In the genomic region with DNA sequence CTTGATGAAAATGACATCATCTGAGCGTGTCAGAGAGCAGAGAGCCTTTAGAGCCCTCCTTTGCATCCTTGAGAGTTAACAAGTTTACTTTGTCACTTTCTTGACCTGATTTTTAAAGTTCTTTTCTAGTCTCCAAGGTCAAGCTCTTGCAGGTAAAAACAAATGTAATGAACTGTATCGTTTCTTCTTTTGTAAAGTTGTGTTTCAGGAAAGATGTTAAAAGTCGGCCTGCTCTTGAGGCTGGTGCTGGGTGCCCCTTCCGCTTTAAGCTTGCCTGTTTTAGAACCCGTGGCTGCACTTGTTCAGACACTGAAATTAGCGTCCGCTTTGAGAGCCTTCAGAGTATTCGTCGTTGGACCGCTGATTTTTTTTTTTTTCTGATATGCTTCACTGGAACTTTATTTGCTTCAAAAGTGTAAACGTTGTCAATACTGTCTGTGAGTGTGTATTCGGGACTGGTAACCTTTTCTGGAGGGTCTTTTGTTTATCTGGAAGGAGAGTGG, we compare ENCODE assay signal across 8 cellular contexts. TPM values are rescaled to one million over a fixed set of nuclear protein-coding genes. Genes with fewer than 3 reads are reported as not detected.
DNase-seq lines count a peak whose midpoint lies in the region; ATAC-seq, FAIRE-seq and TF ChIP-seq lines count a peak whose summit lies in the region.

No MANE protein-coding gene starts in this region.

- H3K27ac Mint-ChIP-seq in CD4-positive, alpha-beta T cell, result peak overlapping the region; percentile 86
- peak overlapping the region; percentile 99 for H3K27ac Mint-ChIP-seq in glutamatergic neuron (ENCODE audit: unreplicated experiment)

- peaks cover 50% of the 10 kb centered on the region for H3K4me1 Mint-ChIP-seq in CD4-positive, alpha-beta T cell (ENCODE audit: low read depth)
- peaks cover 40% of the 10 kb centered on the region for H3K4me1 Mint-ChIP-seq in glutamatergic neuron (ENCODE audit: low read depth, unreplicated experiment)

- H3K4me3 ChIP-seq in HEK293 (ENCODE audit: low read depth, low read length) (peak overlapping the region; percentile 89), prostate gland (peak overlapping the region; percentile 91 to 98)

- no peak for TF ChIP-seq POLR2A in prostate gland (IDR thresholded peaks at IDR 0.05)

- no peak for TF ChIP-seq CTCF in CD4-positive, alpha-beta T cell (IDR thresholded peaks at IDR 0.05)
- TF ChIP-seq CTCF in HEK293 (tag by site-specific recombination; IDR thresholded peaks at IDR 0.05) (no peak), glutamatergic neuron (IDR thresholded peaks at IDR 0.05; ENCODE audit: partially characterized antibody, unreplicated experiment) (no peak), prostate gland (IDR thresholded peaks at IDR 0.05) (no peak)

- no peaks in the 10 kb centered on the region for H3K36me3 ChIP-seq in HEK293 (ENCODE audit: control insufficient read depth in 2 of 2, insufficient read depth in 1 of 2, low read length in 2 of 2)
- no peaks in the 10 kb centered on the region for H3K36me3 ChIP-seq in prostate gland

- POLR2A ChIA-PET in CD4-positive, alpha-beta T cell (lab: Charles Lee), result interaction anchor here (0.6 to 1.2 kb wide), 6 partner anchors 10 to 338 kb away, joined by 3 to 7 read pairs (median 4); a partner anchor contains a TSS
- POLR2A ChIA-PET in HEK293 (lab: Yijun Ruan, JAX), result interaction anchor here (0.6 to 1.2 kb wide), 3 partner anchors 36 to 85 kb away, joined by 3 to 4 read pairs (median 3); no protein-coding TSS in a partner anchor

- no peaks in the 10 kb centered on the region for H3K9me3 Mint-ChIP-seq in CD4-positive, alpha-beta T cell
- peaks cover 30% of the 10 kb centered on the region for H3K9me3 Mint-ChIP-seq in glutamatergic neuron (ENCODE audit: unreplicated experiment)

- H3K27ac ChIP-seq in CD4-positive, alpha-beta T cell (ENCODE audit: low read depth, low read length), result no peak overlapping the region
- peak overlapping the region; percentile 66; the same call in 1 of the 2 replicates for H3K27ac ChIP-seq in HEK293 (ENCODE audit: extremely low read depth, low read depth, low read length)
- peak overlapping the region; percentile 69 for H3K27ac ChIP-seq in prostate gland

- no peaks in the 10 kb centered on the region for H3K27me3 Mint-ChIP-seq in CD4-positive, alpha-beta T cell
- peaks cover 27% of the 10 kb centered on the region for H3K27me3 Mint-ChIP-seq in glutamatergic neuron (ENCODE audit: unreplicated experiment)

- intact Hi-C loops in CD4-positive, alpha-beta T cell (cut with DNase I, micrococcal nuclease), result loop anchor here in 1 of 2 experiments (5.0 kb wide), 2 partner anchors 83 to 1702 kb away; no protein-coding TSS in a partner anchor
- intact Hi-C loops in prostate gland (cut with DNase I), result loop anchor here (2.0 to 10.0 kb wide), 3 partner anchors 54 to 120 kb away; no protein-coding TSS in a partner anchor

- CTCF ChIA-PET in CD4-positive, alpha-beta T cell (lab: Charles Lee), result interaction anchor here (0.8 kb wide), 1 partner anchor 10 kb away, joined by 3 read pairs; no protein-coding TSS in a partner anchor
- CTCF ChIA-PET in HEK293 (lab: Yijun Ruan, JAX), result no interaction called here

- ATAC-seq in CD4-positive, alpha-beta T cell (ENCODE audit: poor library complexity), result no peak
- ATAC-seq in GM18873 (IDR thresholded peaks at IDR 0.05; ENCODE audit: low FRiP score, unreplicated experiment), result no peak
- ATAC-seq in GM19397 (IDR thresholded peaks at IDR 0.05; ENCODE audit: unreplicated experiment), result no peak

- FAIRE-seq in RCC 7860 (lab: Jason Lieb, UNC), result no peak

- WGBS in prostate gland, result 2% methylated on average over 12 of the region's 12 CpGs

- peaks cover under 1% of the 10 kb centered on the region; the same call in 1 of the 2 replicates for H3K4me1 ChIP-seq in HEK293 (ENCODE audit: control insufficient read depth, insufficient read depth, low read length)
- H3K4me1 ChIP-seq in prostate gland (replicated peaks), result no peaks in the 10 kb centered on the region

- peaks cover 13% of the 10 kb centered on the region for H3K36me3 Mint-ChIP-seq in CD4-positive, alpha-beta T cell (ENCODE audit: low read depth)
- H3K36me3 Mint-ChIP-seq in glutamatergic neuron (ENCODE audit: unreplicated experiment), result no peaks in the 10 kb centered on the region

- H3K4me3 Mint-ChIP-seq in CD4-positive, alpha-beta T cell, result peak overlapping the region; percentile 94
- peak overlapping the region; percentile 93 for H3K4me3 Mint-ChIP-seq in glutamatergic neuron (ENCODE audit: unreplicated experiment)

- DNase-seq in CD4-positive, alpha-beta T cell, result no peak
- DNase-seq in activated CD4-positive, alpha-beta T cell treated with anti-CD3 and anti-CD28 coated beads, Interleukin-2, amount 50 U/mL, for 48 hours, result peak; percentile 12 to 15
- DNase-seq in glutamatergic neuron, result no peak
- no peak for DNase-seq in prostate gland (ENCODE audit: low spot score)
- no peak for DNase-seq in RCC 7860 (ENCODE audit: low spot score)

- no peaks in the 10 kb centered on the region for H3K9me3 ChIP-seq in CD4-positive, alpha-beta T cell (ENCODE audit: control insufficient read depth, low read length)
- no peaks in the 10 kb centered on the region for H3K9me3 ChIP-seq in HEK293 (ENCODE audit: control insufficient read depth, insufficient read depth, low read depth, low read length)
- H3K9me3 ChIP-seq in prostate gland, result no peaks in the 10 kb centered on the region

- H3K27me3 ChIP-seq in CD4-positive, alpha-beta T cell (ENCODE audit: control insufficient read depth, insufficient read depth, low read length), result no peaks in the 10 kb centered on the region
- no peaks in the 10 kb centered on the region for H3K27me3 ChIP-seq in prostate gland (replicated peaks; ENCODE audit: insufficient read depth)

TF ChIP-seq in HEK293, 187 proteins besides CTCF, POLR2A, EP300 and RAD21:
- TF ChIP-seq ZNF292 (tag by site-specific recombination; IDR thresholded peaks at IDR 0.05; ENCODE audit: borderline replicate concordance, low read depth) (no peak), ZBTB1 (tag by site-specific recombination; IDR thresholded peaks at IDR 0.05) (no peak), ZBTB8A (tag by site-specific recombination; IDR thresholded peaks at IDR 0.05) (peak; percentile 15; the same call in 1 of the 2 replicates), ZNF629 (tag by site-specific recombination; IDR thresholded peaks at IDR 0.05) (peak; percentile 58), ZNF335 (tag by site-specific recombination; conservative IDR thresholded peaks at IDR 0.05) (peak; percentile 80), ZFP69B (tag by site-specific recombination; IDR thresholded peaks at IDR 0.05) (peak; percentile 44; the same call in 1 of the 2 replicates)
- TF ChIP-seq, protein P1, sequence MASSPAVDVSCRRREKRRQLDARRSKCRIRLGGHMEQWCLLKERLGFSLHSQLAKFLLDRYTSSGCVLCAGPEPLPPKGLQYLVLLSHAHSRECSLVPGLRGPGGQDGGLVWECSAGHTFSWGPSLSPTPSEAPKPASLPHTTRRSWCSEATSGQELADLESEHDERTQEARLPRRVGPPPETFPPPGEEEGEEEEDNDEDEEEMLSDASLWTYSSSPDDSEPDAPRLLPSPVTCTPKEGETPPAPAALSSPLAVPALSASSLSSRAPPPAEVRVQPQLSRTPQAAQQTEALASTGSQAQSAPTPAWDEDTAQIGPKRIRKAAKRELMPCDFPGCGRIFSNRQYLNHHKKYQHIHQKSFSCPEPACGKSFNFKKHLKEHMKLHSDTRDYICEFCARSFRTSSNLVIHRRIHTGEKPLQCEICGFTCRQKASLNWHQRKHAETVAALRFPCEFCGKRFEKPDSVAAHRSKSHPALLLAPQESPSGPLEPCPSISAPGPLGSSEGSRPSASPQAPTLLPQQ (tag by site-specific recombination; IDR thresholded peaks at IDR 0.05), result peak; percentile 67
- TF ChIP-seq, protein P2, sequence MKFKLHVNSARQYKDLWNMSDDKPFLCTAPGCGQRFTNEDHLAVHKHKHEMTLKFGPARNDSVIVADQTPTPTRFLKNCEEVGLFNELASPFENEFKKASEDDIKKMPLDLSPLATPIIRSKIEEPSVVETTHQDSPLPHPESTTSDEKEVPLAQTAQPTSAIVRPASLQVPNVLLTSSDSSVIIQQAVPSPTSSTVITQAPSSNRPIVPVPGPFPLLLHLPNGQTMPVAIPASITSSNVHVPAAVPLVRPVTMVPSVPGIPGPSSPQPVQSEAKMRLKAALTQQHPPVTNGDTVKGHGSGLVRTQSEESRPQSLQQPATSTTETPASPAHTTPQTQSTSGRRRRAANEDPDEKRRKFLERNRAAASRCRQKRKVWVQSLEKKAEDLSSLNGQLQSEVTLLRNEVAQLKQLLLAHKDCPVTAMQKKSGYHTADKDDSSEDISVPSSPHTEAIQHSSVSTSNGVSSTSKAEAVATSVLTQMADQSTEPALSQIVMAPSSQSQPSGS (tag by site-specific recombination; IDR thresholded peaks at IDR 0.05; ENCODE audit: low read depth), result peak; percentile 68

RNA-seq across cellular contexts. Expression of a gene that starts 52.6 kb away (rescaled TPM):
- total RNA-seq in CD4-positive, alpha-beta T cell, result 10 to 100 TPM; 23.8 to 28.6 TPM
- total RNA-seq in glutamatergic neuron (ENCODE audit: unreplicated experiment) (9.7 TPM), prostate gland (10 to 100 TPM; 23.1 to 33.7 TPM)

Comparison
In these comparisons a context has a peak if more than half of its experiments do, and no peak if none do; other contexts are left out.
1. DNase-seq: peak in activated CD4-positive, alpha-beta T cell treated with anti-CD3 and anti-CD28 coated beads, Interleukin-2, amount 50 U/mL, for 48 hours (2 of 2); none in CD4-positive, alpha-beta T cell (0 of 10), glutamatergic neuron (single experiment), prostate gland (single experiment) and RCC 7860 (single experiment).